15 cellular contexts compared by ENCODE assay signal in genomic region chrX:70209570-70209969, GRCh38. TPM values are rescaled to one million over a fixed set of nuclear protein-coding genes. Genes with fewer than 3 reads are reported as not detected.
DNase-seq lines count a peak whose midpoint lies in the region; ATAC-seq and TF ChIP-seq lines count a peak whose summit lies in the region.
"Not testable (repeated sequence)": the region's sequence is repeated elsewhere in the genome, so short reads cannot be mapped to it uniquely, and the experiment has no call there.
"Had no signal": no experiment of that assay in that cellular context is flagged by ENCODE, and none has a peak within 500 bp of the region (broad histone marks: within the 10 kb centered on the region; RNA-seq: fewer than 3 reads in every experiment).

No MANE protein-coding gene starts in this region.

- H2AFZ ChIP-seq in GM23338, result not testable (repeated sequence)

- not testable (repeated sequence) for H3K27me3 Mint-ChIP-seq in GM23338 (ENCODE audit: insufficient read depth, low read depth, poor library complexity)

- H3K27ac ChIP-seq in A673 (ENCODE audit: low read depth, low read length, poor library complexity, severe bottlenecking); GM23338 (ENCODE audit: low read depth); mesendoderm (ENCODE audit: low read depth, low read length): not testable (repeated sequence)

- H3K4me1 Mint-ChIP-seq in GM23338, result not testable (repeated sequence)

- intact Hi-C loops in A673 (cut with micrococcal nuclease; ENCODE audit: unreplicated experiment), result not testable (repeated sequence)

- not testable (repeated sequence) for H3K36me3 ChIP-seq in A673 (ENCODE audit: insufficient read depth, low read length, poor library complexity, severe bottlenecking); GM23338 (ENCODE audit: insufficient read depth); mesendoderm (ENCODE audit: control insufficient read depth, insufficient read depth, low read length)

- not testable (repeated sequence) for H2AK5ac ChIP-seq in mesendoderm (ENCODE audit: low read length)

- not testable (repeated sequence) for H3K4me1 ChIP-seq in A673 (ENCODE audit: insufficient read depth, low read length, poor library complexity, severe bottlenecking); GM23338 (ENCODE audit: insufficient read depth); mesendoderm (ENCODE audit: control insufficient read depth, low read depth, low read length)

- H2BK5ac ChIP-seq in mesendoderm (ENCODE audit: low read length), result not testable (repeated sequence)

- in situ Hi-C loops in SK-MEL-5 (cut with HindIII; ENCODE audit: low pct_unique_long_range_greater_than_20kb, low sequenced_read_pairs), result not testable (repeated sequence)

- ATAC-seq in GM23338, result not testable (repeated sequence)

- not testable (repeated sequence) for TF ChIP-seq CTCF in A673 (conservative IDR thresholded peaks at IDR 0.05; ENCODE audit: low read depth, low read length); NB4 (IDR thresholded peaks at IDR 0.05; ENCODE audit: low read depth, low read length)
- 0 out of 4 replicates have a peak, but pooled peaks of 1 of the 2 experiments have one; percentile 12 for TF ChIP-seq CTCF in GM23338 (conservative IDR thresholded peaks at IDR 0.05; ENCODE audit: low read depth in 2 of 2)

- H3K9me2 ChIP-seq in GM23338 (ENCODE audit: insufficient read depth), result not testable (repeated sequence)

- not testable (repeated sequence) for H3K23ac ChIP-seq in mesendoderm (ENCODE audit: low read length)

- not testable (repeated sequence) for H3K36me3 Mint-ChIP-seq in GM23338 (ENCODE audit: low read depth)

- BruUV-seq in A673 (replicated peaks; lab: Mats Ljungman, UMichigan), result not testable (repeated sequence)

- DNase-seq in A673 (ENCODE audit: low spot score) (peak; percentile 17), GM23338 (ENCODE audit: low spot score) (peak; percentile 6), NB4 (ENCODE audit: low read depth) (peak; percentile 3), NCI-H345 (lab: John Stamatoyannopoulos, UW) (peak; percentile 28), NCI-H82 (lab: John Stamatoyannopoulos, UW) (peak; percentile 35), SK-MEL-5 (ENCODE audit: low read depth, low spot score) (peak; percentile 42), mesendoderm (peak; percentile 39)

- not testable (repeated sequence) for H3K9me3 Mint-ChIP-seq in GM23338

- H3K9ac ChIP-seq in mesendoderm (ENCODE audit: low read length), result not testable (repeated sequence)

- not testable (repeated sequence) for H3F3A ChIP-seq in GM23338 (replicated peaks; ENCODE audit: low read depth)

- H3K27me3 ChIP-seq in A673 (replicated peaks; ENCODE audit: insufficient read depth, low read depth, low read length, poor library complexity); GM23338 (ENCODE audit: insufficient read depth); mesendoderm (ENCODE audit: insufficient read depth, low read length, poor library complexity): not testable (repeated sequence)

- POLR2A ChIA-PET in A673 (lab: Charles Lee; ENCODE audit: low non-redundant PET), result not testable (repeated sequence)

- WGBS in mesendoderm (ENCODE audit: extremely low coverage, insufficient coverage, low lambda C conversion rate), result no CpG with 5 or more reads among the region's 6 CpGs

- H3K27ac Mint-ChIP-seq in GM23338, result not testable (repeated sequence)

- H2BK120ac ChIP-seq in mesendoderm (ENCODE audit: low read depth, low read length), result not testable (repeated sequence)

- CTCF ChIA-PET in A673 (lab: Charles Lee), result not testable (repeated sequence)

- not testable (repeated sequence) for H3K4me3 Mint-ChIP-seq in GM23338

- not testable (repeated sequence) for H3K56ac ChIP-seq in mesendoderm (ENCODE audit: low read length)

- not testable (repeated sequence) for H4K20me1 ChIP-seq in GM23338 (replicated peaks; ENCODE audit: insufficient read depth)

- TF ChIP-seq POLR2A in NB4 (IDR thresholded peaks at IDR 0.05; ENCODE audit: extremely low read depth, insufficient read length), result not testable (repeated sequence)

- not testable (repeated sequence) for H3K4me2 ChIP-seq in GM23338; mesendoderm (ENCODE audit: low read length)

- not testable (repeated sequence) for H3K79me2 ChIP-seq in GM23338 (replicated peaks; ENCODE audit: insufficient read depth); mesendoderm (ENCODE audit: control insufficient read depth, insufficient read depth, low read length)

- not testable (repeated sequence) for H3K9me3 ChIP-seq in A673 (ENCODE audit: low read depth, low read length, poor library complexity, severe bottlenecking)

- not testable (repeated sequence) for H3K4me3 ChIP-seq in A673 (ENCODE audit: low read depth, low read length, poor library complexity, severe bottlenecking); GM23338; NB4 (ENCODE audit: low read depth, low read length); mesendoderm (ENCODE audit: low read length)

- not testable (repeated sequence) for H3K79me1 ChIP-seq in mesendoderm (ENCODE audit: low read length)

- not testable (repeated sequence) for H3K18ac ChIP-seq in mesendoderm (ENCODE audit: low read length)

- H3K4ac ChIP-seq in mesendoderm (ENCODE audit: low read depth, low read length), result not testable (repeated sequence)

- not testable (repeated sequence) for H4K5ac ChIP-seq in mesendoderm (ENCODE audit: low read length)

- H4K8ac ChIP-seq in mesendoderm (ENCODE audit: low read depth, low read length), result not testable (repeated sequence)

- not testable (repeated sequence) for H2BK15ac ChIP-seq in mesendoderm (replicated peaks; ENCODE audit: low read depth)

RNA-seq across cellular contexts. Expression of gene AWAT1, which starts 24.9 kb away (rescaled TPM):
- total RNA-seq in A673 (2021), result not detected in 2 replicates
- total RNA-seq in GM23338 (2014; rRNA removed; shearing (Covaris generic)), result not detected in 2 replicates
- polyA plus RNA-seq in GM23338 (2016; fragmentation: Nextera tagmentation; extraction: Ambion mirVana), result not detected in 2 replicates
- not detected in 2 replicates for total RNA-seq in SK-MEL-5 (2014; rRNA removed; shearing (Covaris generic))
- polyA plus RNA-seq in SK-MEL-5 (2015; cell fraction: cytosol; rRNA removed), result 0.13 and 0.29 TPM in 2 replicates
- 0.22 TPM in 1 of 2 replicates, not detected in the other for polyA plus RNA-seq in SK-MEL-5 (2015; cell fraction: nucleus; rRNA removed)
- not detected for polyA plus RNA-seq in mesendoderm (2013, experiment 1 of 2)
- not detected for polyA plus RNA-seq in mesendoderm (2013, experiment 2 of 2)
- total RNA-seq: Calu3; CD4-positive, alpha-beta memory T cell; H4; HT-29; IMR-90 had no signal
- polyA plus RNA-seq: A549; AG04450; CD14-positive monocyte; CD4-positive, alpha-beta memory T cell; IMR-90 had no signal

RNA-seq across cellular contexts. Expression of gene DGAT2L6, which starts 32.3 kb away (rescaled TPM):
- total RNA-seq in A673 (2021), result not detected in 2 replicates
- total RNA-seq in GM23338 (2014; rRNA removed; shearing (Covaris generic)), result not detected in 2 replicates
- not detected in 2 replicates for polyA plus RNA-seq in GM23338 (2016; fragmentation: Nextera tagmentation; extraction: Ambion mirVana)
- 0.13 TPM in 1 of 2 replicates, not detected in the other for total RNA-seq in SK-MEL-5 (2014; rRNA removed; shearing (Covaris generic))
- polyA plus RNA-seq in SK-MEL-5 (2015; cell fraction: cytosol; rRNA removed), result not detected in 2 replicates
- 0.12 TPM in 1 of 2 replicates, not detected in the other for polyA plus RNA-seq in SK-MEL-5 (2015; cell fraction: nucleus; rRNA removed)
- polyA plus RNA-seq in mesendoderm (2013, experiment 1 of 2), result not detected
- polyA plus RNA-seq in mesendoderm (2013, experiment 2 of 2), result not detected
- total RNA-seq: Calu3; CD4-positive, alpha-beta memory T cell; H4; HT-29; IMR-90 had no signal
- polyA plus RNA-seq: A549; AG04450; CD14-positive monocyte; CD4-positive, alpha-beta memory T cell; IMR-90 had no signal

RNA-seq across cellular contexts. Expression of gene P2RY4, which starts 50.4 kb away (rescaled TPM):
- 0.26 TPM in 1 of 2 replicates, not detected in the other for total RNA-seq in A673 (2021)
- total RNA-seq in GM23338 (2014; rRNA removed; shearing (Covaris generic)), result 0.73 TPM in 1 of 2 replicates, not detected in the other
- not detected in 2 replicates for polyA plus RNA-seq in GM23338 (2016; fragmentation: Nextera tagmentation; extraction: Ambion mirVana)
- total RNA-seq in SK-MEL-5 (2014; rRNA removed; shearing (Covaris generic)), result not detected in 2 replicates
- not detected in 2 replicates for polyA plus RNA-seq in SK-MEL-5 (2015; cell fraction: cytosol; rRNA removed)
- 0.84 TPM in 1 of 2 replicates, not detected in the other for polyA plus RNA-seq in SK-MEL-5 (2015; cell fraction: nucleus; rRNA removed)
- 0.01 TPM for polyA plus RNA-seq in mesendoderm (2013, experiment 1 of 2)
- not detected for polyA plus RNA-seq in mesendoderm (2013, experiment 2 of 2)
- total RNA-seq: Calu3, H4, HT-29, IMR-90 had no signal
- polyA plus RNA-seq: CD14-positive monocyte; CD4-positive, alpha-beta memory T cell had no signal

RNA-seq across cellular contexts. Expression of gene ARR3, which starts 58.6 kb away (rescaled TPM):
- not detected in 2 replicates for total RNA-seq in A673 (2021)
- total RNA-seq in GM23338 (2014; rRNA removed; shearing (Covaris generic)), result not detected in 2 replicates
- not detected in 2 replicates for polyA plus RNA-seq in GM23338 (2016; fragmentation: Nextera tagmentation; extraction: Ambion mirVana)
- total RNA-seq in SK-MEL-5 (2014; rRNA removed; shearing (Covaris generic)), result not detected in 2 replicates
- polyA plus RNA-seq in SK-MEL-5 (2015; cell fraction: cytosol; rRNA removed), result not detected in 2 replicates
- not detected in 2 replicates for polyA plus RNA-seq in SK-MEL-5 (2015; cell fraction: nucleus; rRNA removed)
- not detected for polyA plus RNA-seq in mesendoderm (2013, experiment 1 of 2)
- polyA plus RNA-seq in mesendoderm (2013, experiment 2 of 2), result not detected
- total RNA-seq: Calu3; CD4-positive, alpha-beta memory T cell; H4; HT-29; IMR-90 had no signal
- polyA plus RNA-seq: A549; AG04450; CD14-positive monocyte; CD4-positive, alpha-beta memory T cell; IMR-90 had no signal
